8 cellular contexts compared by ENCODE assay signal in the genomic region with DNA sequence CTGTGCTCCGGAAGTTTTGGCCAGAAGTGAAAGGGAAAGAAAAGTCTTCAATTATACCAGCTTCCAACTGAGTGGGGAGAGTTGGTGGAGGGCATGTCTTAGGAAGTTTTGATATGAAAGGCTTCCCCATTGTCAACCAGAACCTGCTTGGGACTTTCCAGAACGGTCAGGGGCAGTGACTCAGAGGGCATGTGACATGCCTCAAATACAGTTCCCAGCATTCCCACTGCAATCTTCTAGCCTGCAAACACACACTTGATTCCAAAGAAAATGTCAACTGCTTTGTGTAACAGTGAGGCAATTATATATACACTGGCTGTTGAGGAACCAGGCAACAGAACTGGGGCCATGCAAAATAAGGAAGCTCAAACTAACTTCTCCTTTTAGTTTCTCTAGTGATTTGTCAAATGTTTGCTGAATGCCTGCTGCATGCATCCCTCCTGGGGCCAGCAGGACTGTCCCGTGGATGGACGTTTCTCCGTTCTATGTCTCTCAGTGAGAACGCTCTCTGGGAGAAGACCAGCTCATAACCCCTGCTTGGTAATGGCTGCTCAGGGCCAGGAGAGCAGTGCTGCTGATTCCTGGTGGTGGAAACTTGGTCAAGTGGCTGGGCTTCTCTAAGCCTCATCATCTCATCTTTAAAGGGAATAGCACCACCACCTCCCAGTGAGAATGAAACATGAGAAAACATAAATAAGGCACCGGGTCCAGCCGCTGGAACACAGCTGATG. TPM values are rescaled to one million over a fixed set of nuclear protein-coding genes. Genes with fewer than 3 reads are reported as not detected.
DNase-seq lines count a peak whose midpoint lies in the region; ATAC-seq and TF ChIP-seq lines count a peak whose summit lies in the region.

No MANE protein-coding gene starts in this region.

- peaks cover 5% of the 10 kb centered on the region; the same call in 1 of the 2 replicates for H3K4me1 ChIP-seq in GM23248 (ENCODE audit: insufficient read depth)
- peaks cover 5% of the 10 kb centered on the region; the same call in 1 of the 2 replicates for H3K4me1 ChIP-seq in PC-3 (ENCODE audit: insufficient read depth, low read length)
- peaks cover 0 to 5% of the 10 kb centered on the region in 2 donors for H3K4me1 ChIP-seq in uterus

- H3K36me3 ChIP-seq in GM23248 (ENCODE audit: low read depth) (peaks cover 50% of the 10 kb centered on the region), PC-3 (ENCODE audit: low read depth, low read length) (peaks cover 21% of the 10 kb centered on the region; the same call in 1 of the 2 replicates), uterus (no peaks in the 10 kb centered on the region)

- H3K4me3 Mint-ChIP-seq in mesothelial cell of epicardium, result no peak overlapping the region

- POLR2A ChIA-PET in PC-3 (lab: Charles Lee; ENCODE audit: unreplicated experiment), result interaction anchor here (0.5 kb wide), 1 partner anchor 249 kb away, joined by 3 read pairs; no protein-coding TSS in a partner anchor

- BruUV-seq in PC-3 (replicated peaks; lab: Mats Ljungman, UMichigan), result no TSS peak

- TF ChIP-seq CTCF in PC-3 (conservative IDR thresholded peaks at IDR 0.05; ENCODE audit: low read depth, low read length), result no peak
- no peak for TF ChIP-seq CTCF in mesothelial cell of epicardium (IDR thresholded peaks at IDR 0.05; ENCODE audit: unreplicated experiment)
- no peak for TF ChIP-seq CTCF in uterus (IDR thresholded peaks at IDR 0.05)

- DNase-seq in Caki2 (ENCODE audit: low read depth), result peak; percentile 63
- peak; percentile 72 for DNase-seq in GM23248
- DNase-seq in PC-3, result peak; percentile 35
- DNase-seq in dermis microvascular lymphatic vessel endothelial cell (ENCODE audit: low read depth in 2 of 2), result peak; percentile 82 to 99
- no peak for DNase-seq in mesothelial cell of epicardium (ENCODE audit: low spot score in 2 of 2, unreplicated experiment in 2 of 2)
- no peak for DNase-seq in uterus
- DNase-seq in H4 (ENCODE audit: low spot score), result no peak
- DNase-seq in iPS-NIHi7 (ENCODE audit: extremely low spot score), result no peak

- H4K20me1 ChIP-seq in GM23248 (ENCODE audit: insufficient read depth) (no peaks in the 10 kb centered on the region), PC-3 (ENCODE audit: low read length) (no peaks in the 10 kb centered on the region)

- H3K27ac ChIP-seq in GM23248 (peak overlapping the region; percentile 62), PC-3 (ENCODE audit: low read length) (peak overlapping the region; percentile 42), uterus (peak overlapping the region; percentile 18 to 47)

- no peak for TF ChIP-seq POLR2A in uterus (IDR thresholded peaks at IDR 0.05)

- H3K4me1 Mint-ChIP-seq in mesothelial cell of epicardium, result no peaks in the 10 kb centered on the region

- H3K9me3 Mint-ChIP-seq in mesothelial cell of epicardium, result no peaks in the 10 kb centered on the region

- H2AFZ ChIP-seq in GM23248 (no peak overlapping the region), PC-3 (ENCODE audit: low read length) (no peak overlapping the region)

- H3K36me3 Mint-ChIP-seq in mesothelial cell of epicardium, result peaks cover 36% of the 10 kb centered on the region

- H3K9ac ChIP-seq in GM23248, result peak overlapping the region; percentile 18; the same call in 1 of the 2 replicates
- no peak overlapping the region; the same call in 1 of the 2 replicates for H3K9ac ChIP-seq in PC-3 (ENCODE audit: low read length)

- H3K27me3 ChIP-seq in GM23248 (replicated peaks; ENCODE audit: insufficient read depth) (no peaks in the 10 kb centered on the region), PC-3 (ENCODE audit: low read length) (no peaks in the 10 kb centered on the region), uterus (no peaks in the 10 kb centered on the region)

- H3K9me3 ChIP-seq in GM23248 (ENCODE audit: low read depth), result no peaks in the 10 kb centered on the region
- no peaks in the 10 kb centered on the region for H3K9me3 ChIP-seq in PC-3 (ENCODE audit: low read length)
- H3K9me3 ChIP-seq in uterus, result no peaks in the 10 kb centered on the region

- in situ Hi-C loops in Caki2 (cut with HindIII; ENCODE audit: low pct_unique_long_range_greater_than_20kb, low sequenced_read_pairs) (no loop called here), GM23248 (cut with MboI) (no loop called here)

- WGBS in GM23248 (ENCODE audit: low coverage in 1 of 2, low lambda C conversion rate in 2 of 2, missing lambda C conversion rate in 2 of 2), 2 experiments, result 73 to 74% methylated on average over 8 of the region's 8 CpGs

- H3K27me3 Mint-ChIP-seq in mesothelial cell of epicardium (ENCODE audit: low read depth), result no peaks in the 10 kb centered on the region

- no peak overlapping the region for H3K4me3 ChIP-seq in GM23248
- H3K4me3 ChIP-seq in PC-3 (ENCODE audit: low read length), result no peak overlapping the region
- H3K4me3 ChIP-seq in uterus, result no peak overlapping the region

- H3K4me2 ChIP-seq in GM23248 (ENCODE audit: unreplicated experiment), result no peak overlapping the region
- no peak overlapping the region for H3K4me2 ChIP-seq in PC-3 (ENCODE audit: low read length)

- no peaks in the 10 kb centered on the region for H3K79me2 ChIP-seq in GM23248 (ENCODE audit: insufficient read depth)
- no peaks in the 10 kb centered on the region for H3K79me2 ChIP-seq in PC-3 (ENCODE audit: low read length)

- peaks cover 9% of the 10 kb centered on the region; the same call in 1 of the 2 replicates for H3F3A ChIP-seq in GM23248 (ENCODE audit: insufficient read depth)
- H3F3A ChIP-seq in PC-3 (ENCODE audit: low read length, unreplicated experiment), result no peaks in the 10 kb centered on the region

- intact Hi-C loops in PC-3 (cut with micrococcal nuclease) (no loop called here), uterus (cut with DNase I; ENCODE audit: low total_unique reads) (no loop called here)

- CTCF ChIA-PET in PC-3 (lab: Charles Lee), result no interaction called here

- peak overlapping the region; percentile 30 for H3K27ac Mint-ChIP-seq in mesothelial cell of epicardium

- H3K9me2 ChIP-seq in GM23248 (ENCODE audit: insufficient read depth) (no peaks in the 10 kb centered on the region), PC-3 (replicated peaks; ENCODE audit: low read length) (no peaks in the 10 kb centered on the region)

- ATAC-seq in PC-3, result peak; percentile 70

RNA-seq across cellular contexts. Expression of a gene that starts 18.3 kb away (rescaled TPM):
- total RNA-seq in Caki2 (2014; rRNA removed; shearing (Covaris generic); ENCODE audit: low replicate concordance), result not detected in 2 replicates
- not detected in 2 replicates for total RNA-seq in GM23248 (2014; rRNA removed; shearing (Covaris generic))
- not detected in 2 replicates for polyA plus RNA-seq in GM23248 (2016; fragmentation: Nextera tagmentation; extraction: Ambion mirVana)
- total RNA-seq in PC-3 (2014; rRNA removed) (0.07 TPM in 1 of 2 replicates, not detected in the other), dermis microvascular lymphatic vessel endothelial cell (under 0.01 TPM in 1 of 2 replicates, not detected in the other), mesothelial cell of epicardium (0.14 TPM in 1 of 3 replicates, not detected in the others), uterus (not detected)
- total RNA-seq in H4 (2014; rRNA removed; shearing (Covaris generic)), result not detected in 2 replicates

RNA-seq across cellular contexts. Expression of a gene that starts 34.8 kb away (rescaled TPM):
- total RNA-seq in Caki2 (2014; rRNA removed; shearing (Covaris generic); ENCODE audit: low replicate concordance), result 6.7 and 15.6 TPM in 2 replicates
- total RNA-seq in GM23248 (2014; rRNA removed; shearing (Covaris generic)), result 15.3 and 22.4 TPM in 2 replicates
- polyA plus RNA-seq in GM23248 (2016; fragmentation: Nextera tagmentation; extraction: Ambion mirVana), result 19.4 and 20.9 TPM in 2 replicates
- total RNA-seq in PC-3 (2014; rRNA removed) (8.3 and 13.0 TPM in 2 replicates), dermis microvascular lymphatic vessel endothelial cell (18.1 and 36.4 TPM in 2 replicates), mesothelial cell of epicardium (12.7 to 13.8 TPM (median 12.9 TPM) in 3 replicates), uterus (10 to 100 TPM in 3 of 4 donors, 1 to 10 TPM in 1; 2.6 to 53.8 (median 14.5) TPM)
- total RNA-seq in H4 (2014; rRNA removed; shearing (Covaris generic)), result 23.7 and 23.8 TPM in 2 replicates

RNA-seq across cellular contexts. Expression of a gene that starts 35.2 kb away (rescaled TPM):
- 33.6 and 46.0 TPM in 2 replicates for total RNA-seq in Caki2 (2014; rRNA removed; shearing (Covaris generic); ENCODE audit: low replicate concordance)
- total RNA-seq in GM23248 (2014; rRNA removed; shearing (Covaris generic)), result 11.8 and 12.0 TPM in 2 replicates
- polyA plus RNA-seq in GM23248 (2016; fragmentation: Nextera tagmentation; extraction: Ambion mirVana), result 5.5 TPM in 2 replicates
- total RNA-seq in PC-3 (2014; rRNA removed), result 52.8 and 53.9 TPM in 2 replicates
- 45.6 and 77.6 TPM in 2 replicates for total RNA-seq in dermis microvascular lymphatic vessel endothelial cell
- total RNA-seq in mesothelial cell of epicardium, result 102 to 103 TPM (median 102 TPM) in 3 replicates
- total RNA-seq in uterus, result 100 to 1,000 TPM in 1 of 4 donors, 10 to 100 TPM in 3; 16.2 to 850 (median 60.1) TPM
- total RNA-seq in H4 (2014; rRNA removed; shearing (Covaris generic)), result 11.2 and 23.5 TPM in 2 replicates

Comparison
In these comparisons a context has a peak if more than half of its experiments do, and no peak if none do; other contexts are left out.
1. DNase-seq: peak in Caki2 (single experiment), GM23248 (single experiment), PC-3 (single experiment) and dermis microvascular lymphatic vessel endothelial cell (2 of 2); none in mesothelial cell of epicardium (0 of 2), uterus (0 of 2), H4 (single experiment) and iPS-NIHi7 (single experiment).
2. Peak in every context shown above with its lines, with median percentiles within 50 percentile points of each other: H3K27ac ChIP-seq.